In genomic region chr21:44347911-44348451, GRCh38 we compare ENCODE assay signal across 1 cellular context.
TF ChIP-seq lines count a peak whose summit lies in the region.

No MANE protein-coding gene starts in this region.

TF ChIP-seq in IMR-90, 13 proteins besides CTCF, POLR2A, EP300 and RAD21:
- TF ChIP-seq CHD1 (IDR thresholded peaks at IDR 0.05; ENCODE audit: low read depth, low read length) = no peak
- TF ChIP-seq RFX5 (IDR thresholded peaks at IDR 0.05; ENCODE audit: low read depth, low read length) = no peak
- TF ChIP-seq RCOR1 (IDR thresholded peaks at IDR 0.05; ENCODE audit: insufficient replicate concordance, low read length) = no peak
- TF ChIP-seq CEBPB (IDR thresholded peaks at IDR 0.05; ENCODE audit: low read depth, low read length) = no peak
- no peak for TF ChIP-seq SMC3 (IDR thresholded peaks at IDR 0.05; ENCODE audit: low read depth, low read length)
- TF ChIP-seq, protein P1, sequence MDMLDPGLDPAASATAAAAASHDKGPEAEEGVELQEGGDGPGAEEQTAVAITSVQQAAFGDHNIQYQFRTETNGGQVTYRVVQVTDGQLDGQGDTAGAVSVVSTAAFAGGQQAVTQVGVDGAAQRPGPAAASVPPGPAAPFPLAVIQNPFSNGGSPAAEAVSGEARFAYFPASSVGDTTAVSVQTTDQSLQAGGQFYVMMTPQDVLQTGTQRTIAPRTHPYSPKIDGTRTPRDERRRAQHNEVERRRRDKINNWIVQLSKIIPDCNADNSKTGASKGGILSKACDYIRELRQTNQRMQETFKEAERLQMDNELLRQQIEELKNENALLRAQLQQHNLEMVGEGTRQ (IDR thresholded peaks at IDR 0.05; ENCODE audit: low read depth, low read length) = no peak
- TF ChIP-seq BHLHE40 (IDR thresholded peaks at IDR 0.05; ENCODE audit: low read depth, low read length) = no peak
- TF ChIP-seq MAZ (IDR thresholded peaks at IDR 0.05; ENCODE audit: borderline replicate concordance, low read depth, low read length) = no peak
- TF ChIP-seq NFE2L2 (IDR thresholded peaks at IDR 0.05; ENCODE audit: low read depth, low read length) = no peak
